Comparison of ENCODE assay signal across 14 cellular contexts in genomic region chr16:17382949-17383348, GRCh38.
A peak's percentile ranks its signal among the peaks of the same experiment; 100 is the strongest.
DNase-seq lines count a peak whose midpoint lies in the region; ATAC-seq and TF ChIP-seq lines count a peak whose summit lies in the region.
"Had no signal": no experiment of that assay in that cellular context is flagged by ENCODE, and none has a peak within 500 bp of the region (broad histone marks: within the 10 kb centered on the region; RNA-seq: fewer than 3 reads in every experiment).

No MANE protein-coding gene starts in this region.

- no peak for DNase-seq in cardiac muscle cell (ENCODE audit: low read depth in 1 of 2, low spot score in 1 of 2)
- no peak for DNase-seq in left ventricle myocardium inferior
- no peak for DNase-seq in activated T-helper 2 cell treated with anti-CD3 and anti-CD28 coated beads, Interferon-gamma antibody, Interleukin-2, Interleukin-4, amounts not matched to agents 10 μg/mL and 5 μg/mL and 100 μg/mL, durations not matched to agents 14 hours and 24 hours and 36 hours (ENCODE audit: low spot score)
- no peak for DNase-seq in mucosa of descending colon
- peak; percentile 30 for DNase-seq in transverse colon
- no peak for DNase-seq in MG63
- DNase-seq in DMS153 treated with DMSO at 0.1 percent for 48 hours (lab: John Stamatoyannopoulos, UW; ENCODE audit: unreplicated experiment), result no peak
- DNase-seq: activated T-cell treated with anti-CD3 and anti-CD28 coated beads, Interleukin-2, amount 50 U/mL, for 48 hours; brain microvascular endothelial cell; hippocampal formation; mammary epithelial cell; NCI-H524; stimulated activated CD4-positive, alpha-beta T cell treated with anti-CD3 and anti-CD28 coated beads, Interleukin-4, amount 100 ng/mL, for 4 hours had no signal

- H3K27ac ChIP-seq in cardiac muscle cell, result peak overlapping the region; percentile 73
- no peak overlapping the region for H3K27ac ChIP-seq in left ventricle myocardium inferior (replicated peaks)
- peak overlapping the region; percentile 55 to 84 (median 76) for H3K27ac ChIP-seq in transverse colon
- H3K27ac ChIP-seq: brain microvascular endothelial cell had no signal

- H3K9me3 ChIP-seq in cardiac muscle cell (ENCODE audit: low read depth) (no peaks in the 10 kb centered on the region), left ventricle myocardium inferior (replicated peaks) (no peaks in the 10 kb centered on the region), mucosa of descending colon (no peaks in the 10 kb centered on the region), transverse colon (no peaks in the 10 kb centered on the region), MG63 (no peaks in the 10 kb centered on the region)

- peaks cover 48% of the 10 kb centered on the region for H3K4me1 Mint-ChIP-seq in activated T-helper 2 cell treated with anti-CD3 and anti-CD28 coated beads, Interferon-gamma antibody, Interleukin-2, Interleukin-4, amounts not matched to agents 10 μg/mL and 5 μg/mL and 100 μg/mL, durations not matched to agents 14 hours and 24 hours and 36 hours (ENCODE audit: low read depth)

- peak overlapping the region; percentile 47 for H3K4me3 Mint-ChIP-seq in activated T-helper 2 cell treated with anti-CD3 and anti-CD28 coated beads, Interferon-gamma antibody, Interleukin-2, Interleukin-4, amounts not matched to agents 10 μg/mL and 5 μg/mL and 100 μg/mL, durations not matched to agents 14 hours and 24 hours and 36 hours (ENCODE audit: low read depth)

- TF ChIP-seq POLR2A in transverse colon (IDR thresholded peaks at IDR 0.05), result peak; percentile 21

- H3K9me3 Mint-ChIP-seq in activated T-helper 2 cell treated with anti-CD3 and anti-CD28 coated beads, Interferon-gamma antibody, Interleukin-2, Interleukin-4, amounts not matched to agents 10 μg/mL and 5 μg/mL and 100 μg/mL, durations not matched to agents 14 hours and 24 hours and 36 hours, result no peaks in the 10 kb centered on the region

- H3K36me3 Mint-ChIP-seq in activated T-helper 2 cell treated with anti-CD3 and anti-CD28 coated beads, Interferon-gamma antibody, Interleukin-2, Interleukin-4, amounts not matched to agents 10 μg/mL and 5 μg/mL and 100 μg/mL, durations not matched to agents 14 hours and 24 hours and 36 hours (ENCODE audit: low read depth), result peaks cover under 1% of the 10 kb centered on the region

- H3K36me3 ChIP-seq in cardiac muscle cell (no peaks in the 10 kb centered on the region), left ventricle myocardium inferior (no peaks in the 10 kb centered on the region), mucosa of descending colon (ENCODE audit: low read depth) (no peaks in the 10 kb centered on the region), transverse colon (no peaks in the 10 kb centered on the region), MG63 (no peaks in the 10 kb centered on the region)
- H3K36me3 ChIP-seq: brain microvascular endothelial cell had no signal

- H3K27ac Mint-ChIP-seq in activated T-helper 2 cell treated with anti-CD3 and anti-CD28 coated beads, Interferon-gamma antibody, Interleukin-2, Interleukin-4, amounts not matched to agents 10 μg/mL and 5 μg/mL and 100 μg/mL, durations not matched to agents 14 hours and 24 hours and 36 hours, result peak overlapping the region; percentile 76

- no peaks in the 10 kb centered on the region for H3K27me3 Mint-ChIP-seq in activated T-helper 2 cell treated with anti-CD3 and anti-CD28 coated beads, Interferon-gamma antibody, Interleukin-2, Interleukin-4, amounts not matched to agents 10 μg/mL and 5 μg/mL and 100 μg/mL, durations not matched to agents 14 hours and 24 hours and 36 hours (ENCODE audit: low read depth)

- intact Hi-C loops in left ventricle myocardium inferior (cut with micrococcal nuclease) (no loop called here), mucosa of descending colon (cut with DNase I, micrococcal nuclease) (no loop called here), transverse colon (cut with DNase I; ENCODE audit: low total_unique reads) (loop anchor here (5.0 kb wide), 1 partner anchor 41 kb away; no protein-coding TSS in a partner anchor)
- intact Hi-C loops in activated T-helper 2 cell treated with anti-CD3 and anti-CD28 coated beads, Interferon-gamma antibody, Interleukin-2, Interleukin-4, amounts not matched to agents 10 μg/mL and 5 μg/mL and 100 μg/mL, durations not matched to agents 14 hours and 24 hours and 36 hours (cut with micrococcal nuclease), result loop anchor here (5.0 kb wide), 1 partner anchor 41 kb away; no protein-coding TSS in a partner anchor

- in situ Hi-C loops in transverse colon (cut with MboI; ENCODE audit: low pct_ligation_motif_present in 1 of 4, low pct_unique_long_range_greater_than_20kb in 1 of 4, low sequenced_read_pairs in 3 of 4), result no loop called here

- TF ChIP-seq EP300 in transverse colon (IDR thresholded peaks at IDR 0.05; ENCODE audit: low read depth), result peak; percentile 84

- H3K4me3 ChIP-seq in cardiac muscle cell, result no peak overlapping the region
- no peak overlapping the region for H3K4me3 ChIP-seq in left ventricle myocardium inferior
- no peak overlapping the region for H3K4me3 ChIP-seq in mucosa of descending colon
- no peak overlapping the region for H3K4me3 ChIP-seq in transverse colon
- no peak overlapping the region for H3K4me3 ChIP-seq in MG63

- 27 to 39% methylated on average over 3 to 7 of the region's 7 CpGs for WGBS in transverse colon (ENCODE audit: low coverage in 1 of 2), 2 donors

- peaks cover 86% of the 10 kb centered on the region for H3K4me1 ChIP-seq in cardiac muscle cell (ENCODE audit: low read depth)
- peaks cover 24% of the 10 kb centered on the region for H3K4me1 ChIP-seq in left ventricle myocardium inferior
- peaks cover 2% of the 10 kb centered on the region for H3K4me1 ChIP-seq in mucosa of descending colon (ENCODE audit: low read depth)
- H3K4me1 ChIP-seq in transverse colon, result peaks cover 4 to 44% (median 28%) of the 10 kb centered on the region in 4 donors

- peak; percentile 67 for ATAC-seq in mucosa of descending colon
- no peak for ATAC-seq in HG03342 (IDR thresholded peaks at IDR 0.05; ENCODE audit: unreplicated experiment)

- no peak for TF ChIP-seq CTCF in cardiac muscle cell (IDR thresholded peaks at IDR 0.05; ENCODE audit: low read depth, low read length)
- TF ChIP-seq CTCF in left ventricle myocardium inferior (IDR thresholded peaks at IDR 0.05; ENCODE audit: borderline replicate concordance), result no peak
- no peak for TF ChIP-seq CTCF in mucosa of descending colon (IDR thresholded peaks at IDR 0.05)
- no peak for TF ChIP-seq CTCF in transverse colon (IDR thresholded peaks at IDR 0.05)

- H3K27me3 ChIP-seq in cardiac muscle cell, result no peaks in the 10 kb centered on the region
- H3K27me3 ChIP-seq in left ventricle myocardium inferior (ENCODE audit: low read depth), result no peaks in the 10 kb centered on the region
- H3K27me3 ChIP-seq in transverse colon, result no peaks in the 10 kb centered on the region
- no peaks in the 10 kb centered on the region for H3K27me3 ChIP-seq in MG63
- H3K27me3 ChIP-seq: brain microvascular endothelial cell had no signal

Comparison
In these comparisons a context has a peak if more than half of its experiments do, and no peak if none do; other contexts are left out.
1. intact Hi-C loops: an anchor here in activated T-helper 2 cell treated with anti-CD3 and anti-CD28 coated beads, Interferon-gamma antibody, Interleukin-2, Interleukin-4, amounts not matched to agents 10 μg/mL and 5 μg/mL and 100 μg/mL, durations not matched to agents 14 hours and 24 hours and 36 hours (5.0 kb wide) and transverse colon (5.0 kb wide); none called in left ventricle myocardium inferior and mucosa of descending colon.